ENCODE assay signal across 8 cellular contexts in the genomic region with DNA sequence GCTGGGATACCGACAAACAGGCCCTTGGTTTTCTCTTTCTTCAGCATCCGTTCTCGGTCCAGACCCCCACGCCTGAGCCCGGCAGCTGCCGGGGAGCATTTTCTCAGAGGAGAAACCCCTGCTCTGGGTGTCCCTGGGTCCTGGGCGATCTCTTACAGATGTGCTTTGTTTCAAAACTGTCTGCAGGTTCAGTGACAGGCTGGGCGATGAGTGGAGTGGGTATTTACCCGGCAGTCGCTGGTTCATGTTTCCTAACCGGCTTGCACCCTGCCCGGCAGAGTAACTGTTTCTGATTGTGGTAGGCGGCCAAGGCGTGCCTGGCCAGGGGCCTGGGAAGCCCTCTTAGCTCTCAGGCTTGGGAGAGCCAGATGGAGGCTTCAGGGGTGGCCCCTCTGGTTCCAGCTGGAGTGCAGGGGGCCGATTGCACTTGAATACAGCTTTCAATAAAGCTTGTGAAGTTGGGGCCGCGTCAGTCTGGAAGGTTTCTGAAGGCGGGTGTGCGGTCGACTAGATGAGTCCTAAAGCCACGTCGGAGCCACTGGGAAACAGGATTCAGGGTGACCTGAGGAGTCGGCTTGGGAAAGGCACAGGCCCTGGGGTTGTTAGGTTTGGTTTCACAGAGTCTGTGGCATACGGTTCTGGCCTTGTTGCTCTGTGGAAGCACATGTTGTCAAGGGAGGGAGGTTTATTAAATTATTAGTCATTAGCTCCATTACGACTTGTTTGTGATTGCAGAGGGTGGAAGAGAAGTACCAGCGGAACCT. TPM values are rescaled to one million over a fixed set of nuclear protein-coding genes. Genes with fewer than 3 reads are reported as not detected.
DNase-seq lines count a peak whose midpoint lies in the region; ATAC-seq, FAIRE-seq and TF ChIP-seq lines count a peak whose summit lies in the region.

No MANE protein-coding gene starts in this region.

- H3K9me2 ChIP-seq in PC-9 (ENCODE audit: insufficient read depth) = no peaks in the 10 kb centered on the region

- POLR2A ChIA-PET in CD4-positive, alpha-beta T cell (lab: Charles Lee) = interaction anchor here (1.0 to 1.4 kb wide), 2 partner anchors 13 to 18 kb away, joined by 3 read pairs; no protein-coding TSS in a partner anchor
- POLR2A ChIA-PET in PC-9 (lab: Charles Lee; ENCODE audit: unreplicated experiment) = interaction anchor here (1.0 to 1.5 kb wide), 2 partner anchors 36 to 59 kb away, joined by 4 to 10 read pairs; no protein-coding TSS in a partner anchor

- H3K4me3 ChIP-seq in PC-9 = peak overlapping the region; percentile 66

- H3K4me2 ChIP-seq in PC-9 = peak overlapping the region; percentile 98

- H3K36me3 Mint-ChIP-seq in CD4-positive, alpha-beta T cell (ENCODE audit: low read depth) = peaks cover 4% of the 10 kb centered on the region
- H3K36me3 Mint-ChIP-seq in neural crest cell (ENCODE audit: low read depth) = no peaks in the 10 kb centered on the region

- intact Hi-C loops in CD4-positive, alpha-beta T cell (cut with DNase I, micrococcal nuclease) = loop anchor here in 1 of 2 experiments (2.0 to 5.0 kb wide), 2 partner anchors 58 to 579 kb away; no protein-coding TSS in a partner anchor
- intact Hi-C loops in PC-9 (cut with micrococcal nuclease; ENCODE audit: unreplicated experiment) = no loop called here

- no peak overlapping the region for H3K27ac ChIP-seq in CD4-positive, alpha-beta T cell (ENCODE audit: low read depth, low read length)
- H3K27ac ChIP-seq in PC-9 (peak overlapping the region; percentile 93; the same call in 1 of the 2 replicates), epithelial cell of prostate (peak overlapping the region; percentile 45)

- no peak for FAIRE-seq in GM19239 (lab: Jason Lieb, UNC)

- no peaks in the 10 kb centered on the region for H3K27me3 ChIP-seq in CD4-positive, alpha-beta T cell (ENCODE audit: control insufficient read depth, insufficient read depth, low read length)
- H3K27me3 ChIP-seq in PC-9 (ENCODE audit: insufficient read depth, low read depth) = no peaks in the 10 kb centered on the region

- DNase-seq in CD4-positive, alpha-beta T cell = no peak
- DNase-seq in PC-9 (no peak), epithelial cell of prostate (ENCODE audit: low read depth, low spot score) (no peak), neural crest cell (ENCODE audit: low read depth, low spot score) (no peak), putamen (ENCODE audit: low spot score) (no peak), GM19239 (ENCODE audit: insufficient read length, low spot score) (no peak), NCI-H187 treated with DMSO at 0.1 percent for 48 hours (lab: John Stamatoyannopoulos, UW) (no peak)

- peaks cover 28% of the 10 kb centered on the region for H3K4me1 Mint-ChIP-seq in CD4-positive, alpha-beta T cell (ENCODE audit: low read depth)
- peaks cover 56% of the 10 kb centered on the region for H3K4me1 Mint-ChIP-seq in neural crest cell

- no peaks in the 10 kb centered on the region for H3K27me3 Mint-ChIP-seq in CD4-positive, alpha-beta T cell
- H3K27me3 Mint-ChIP-seq in neural crest cell (ENCODE audit: low read depth) = no peaks in the 10 kb centered on the region

- peaks cover 14% of the 10 kb centered on the region; the same call in 1 of the 2 replicates for H4K20me1 ChIP-seq in PC-9 (ENCODE audit: insufficient read depth)

- CTCF ChIA-PET in CD4-positive, alpha-beta T cell (lab: Charles Lee) = interaction anchor here (1.1 to 2.0 kb wide), 5 partner anchors 13 to 581 kb away, joined by 3 to 7 read pairs (median 3); no protein-coding TSS in a partner anchor
- CTCF ChIA-PET in PC-9 (lab: Charles Lee) = interaction anchor here (1.0 kb wide), 1 partner anchor 65 kb away, joined by 4 read pairs; no protein-coding TSS in a partner anchor

- no peaks in the 10 kb centered on the region for H3K9me3 Mint-ChIP-seq in CD4-positive, alpha-beta T cell
- no peaks in the 10 kb centered on the region for H3K9me3 Mint-ChIP-seq in neural crest cell

- no peaks in the 10 kb centered on the region for H3K9me3 ChIP-seq in CD4-positive, alpha-beta T cell (ENCODE audit: control insufficient read depth, low read length)
- no peaks in the 10 kb centered on the region for H3K9me3 ChIP-seq in PC-9 (ENCODE audit: insufficient read depth, low read depth)

- ATAC-seq in CD4-positive, alpha-beta T cell (ENCODE audit: poor library complexity) = no peak
- no peak for ATAC-seq in HG02763 (IDR thresholded peaks at IDR 0.05; ENCODE audit: unreplicated experiment)

- peak overlapping the region; percentile 82 for H3K4me3 Mint-ChIP-seq in CD4-positive, alpha-beta T cell
- peak overlapping the region; percentile 97 for H3K4me3 Mint-ChIP-seq in neural crest cell

- H3K79me2 ChIP-seq in PC-9 (ENCODE audit: low read depth) = peaks cover 53% of the 10 kb centered on the region

- peaks cover 48% of the 10 kb centered on the region for H3K4me1 ChIP-seq in PC-9 (replicated peaks; ENCODE audit: insufficient read depth)

- TSS peak; percentile 60 for BruUV-seq in PC-9 (replicated peaks; lab: Mats Ljungman, UMichigan)

- TF ChIP-seq CTCF in CD4-positive, alpha-beta T cell (IDR thresholded peaks at IDR 0.05) = no peak
- TF ChIP-seq CTCF in PC-9 (conservative IDR thresholded peaks at IDR 0.05) (no peak), neural crest cell (conservative IDR thresholded peaks at IDR 0.05) (no peak)

- H3K36me3 ChIP-seq in PC-9 (ENCODE audit: low read depth) = no peaks in the 10 kb centered on the region

- H3F3A ChIP-seq in PC-9 (ENCODE audit: insufficient read depth, low read depth) = peaks cover 17% of the 10 kb centered on the region; the same call in 1 of the 2 replicates

- H2AFZ ChIP-seq in PC-9 = no peak overlapping the region

- peak overlapping the region; percentile 11 for H3K27ac Mint-ChIP-seq in CD4-positive, alpha-beta T cell
- H3K27ac Mint-ChIP-seq in neural crest cell (ENCODE audit: unreplicated experiment) = peak overlapping the region; percentile 93

RNA-seq across cellular contexts. Expression of gene BAIAP2, which starts 1.4 kb away (rescaled TPM):
- total RNA-seq in CD4-positive, alpha-beta T cell = 1 to 10 TPM; 4.2 to 4.9 TPM
- 109 and 125 TPM in 2 replicates for total RNA-seq in PC-9 (2021)
- total RNA-seq in neural crest cell = 47.5 and 53.6 TPM in 2 replicates

RNA-seq across cellular contexts. Expression of gene CHMP6, which starts 44.7 kb away (rescaled TPM):
- 10 to 100 TPM; 11.5 to 13.3 TPM for total RNA-seq in CD4-positive, alpha-beta T cell
- total RNA-seq in PC-9 (2021) (17.4 and 18.1 TPM in 2 replicates), neural crest cell (32.7 and 33.2 TPM in 2 replicates)
